In the genomic region with DNA sequence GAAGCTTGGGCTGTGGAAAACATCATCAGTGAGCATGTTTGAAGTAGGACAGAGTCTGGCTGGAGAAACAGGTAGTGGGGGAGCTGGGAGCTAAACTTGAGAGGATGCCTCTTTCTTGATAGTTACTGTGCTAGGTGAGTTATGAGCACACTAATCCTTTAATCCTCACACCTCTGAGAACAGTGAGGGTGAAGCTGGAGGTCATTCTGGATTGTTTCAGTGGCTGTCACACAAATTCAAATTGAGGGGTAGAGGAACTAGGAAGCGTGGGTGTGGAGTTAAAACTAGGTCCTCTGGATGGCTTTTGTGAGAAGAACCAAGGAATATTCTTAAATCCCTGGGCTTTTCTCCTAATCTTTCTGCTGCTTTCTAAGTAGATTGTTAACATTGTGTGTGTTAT, we compare ENCODE assay signal across 21 cellular contexts. TPM values are rescaled to one million over a fixed set of nuclear protein-coding genes. Genes with fewer than 3 reads are reported as not detected.
A peak's percentile ranks its signal among the peaks of the same experiment; 100 is the strongest.
DNase-seq lines count a peak whose midpoint lies in the region; ATAC-seq and TF ChIP-seq lines count a peak whose summit lies in the region.
"Had no signal": no experiment of that assay in that cellular context is flagged by ENCODE, and none has a peak within 500 bp of the region (broad histone marks: within the 10 kb centered on the region; RNA-seq: fewer than 3 reads in every experiment).

No MANE protein-coding gene starts in this region.

- H3K27ac ChIP-seq in heart right ventricle (peak overlapping the region in 9 of 10 donors; percentile 8 to 99 (median 93)), transverse colon (peak overlapping the region; percentile 94 to 99 (median 98))
- H3K27ac ChIP-seq: A549, SJCRH30 had no signal

- no peaks in the 10 kb centered on the region for H3K27me3 Mint-ChIP-seq in activated T-helper 17 cell treated with anti-CD3 and anti-CD28 coated beads, Interleukin-2, amount 50 U/mL, for 72 hours
- peaks cover 12% of the 10 kb centered on the region for H3K27me3 Mint-ChIP-seq in nephron (ENCODE audit: low read depth)
- H3K27me3 Mint-ChIP-seq: T-helper 17 cell had no signal

- H3K4me1 Mint-ChIP-seq in activated T-helper 17 cell treated with anti-CD3 and anti-CD28 coated beads, Interleukin-2, amount 50 U/mL, for 72 hours = peaks cover 28% of the 10 kb centered on the region
- peaks cover 30% of the 10 kb centered on the region for H3K4me1 Mint-ChIP-seq in nephron

- TF ChIP-seq POLR2A in transverse colon (IDR thresholded peaks at IDR 0.05) = no peak

- no peaks in the 10 kb centered on the region for H3K36me3 Mint-ChIP-seq in activated T-helper 17 cell treated with anti-CD3 and anti-CD28 coated beads, Interleukin-2, amount 50 U/mL, for 72 hours (ENCODE audit: low read depth)
- H3K36me3 Mint-ChIP-seq in nephron (ENCODE audit: low read depth) = no peaks in the 10 kb centered on the region

- no peaks in the 10 kb centered on the region for H3K9me3 ChIP-seq in heart right ventricle
- H3K9me3 ChIP-seq in transverse colon = no peaks in the 10 kb centered on the region
- H3K9me3 ChIP-seq: A549, SJCRH30 had no signal

- H3K4me1 ChIP-seq in heart right ventricle = peaks cover 14 to 81% (median 70%) of the 10 kb centered on the region in 9 donors
- H3K4me1 ChIP-seq in transverse colon = peaks cover 38 to 79% (median 59%) of the 10 kb centered on the region in 4 donors
- H3K4me1 ChIP-seq: SJCRH30 had no signal

- H3K9me3 Mint-ChIP-seq in activated T-helper 17 cell treated with anti-CD3 and anti-CD28 coated beads, Interleukin-2, amount 50 U/mL, for 72 hours = no peaks in the 10 kb centered on the region
- no peaks in the 10 kb centered on the region for H3K9me3 Mint-ChIP-seq in nephron
- H3K9me3 Mint-ChIP-seq: immature natural killer cell had no signal

- no peaks in the 10 kb centered on the region for H3K36me3 ChIP-seq in heart right ventricle
- no peaks in the 10 kb centered on the region for H3K36me3 ChIP-seq in transverse colon
- H3K36me3 ChIP-seq: SJCRH30 had no signal

- intact Hi-C loops in heart right ventricle (cut with DNase I) (no loop called here), left cardiac atrium (cut with DNase I) (loop anchor here in 1 of 2 donors (2.0 to 10.0 kb wide), 2 partner anchors 21 to 53 kb away; no protein-coding TSS in a partner anchor), transverse colon (cut with DNase I; ENCODE audit: low total_unique reads) (no loop called here)

- WGBS in heart right ventricle, 2 donors = 61 to 74% methylated on average over 1 of the region's 1 CpG
- WGBS in transverse colon (ENCODE audit: low coverage in 1 of 2), 2 donors = 82% methylated on average over 1 of the region's 1 CpG; no CpG with 5 or more reads in 1 of the 2 donors

- DNase-seq in heart right ventricle (no peak), left cardiac atrium (no peak), transverse colon (no peak), putamen (ENCODE audit: low spot score) (no peak), NCI-H446 treated with DMSO at 0.1 percent for 48 hours (lab: John Stamatoyannopoulos, UW) (no peak)
- DNase-seq: activated CD4-positive, alpha-beta T cell treated with anti-CD3 and anti-CD28 coated beads, Interleukin-2, amount 50 U/mL, for 4 hours; activated T-cell treated with anti-CD3 and anti-CD28 coated beads for 4 hours; effector CD8-positive, alpha-beta T cell; immature natural killer cell; NCI-H2029; occipital lobe; OCI-M1; SJCRH30; stimulated activated CD4-positive, alpha-beta T cell treated with anti-CD3 and anti-CD28 coated beads, Interleukin-1b, Interleukin-23, amount 100 ng/mL, for 48 hours; stimulated activated naive CD4-positive, alpha-beta T cell treated with Interleukin-2 at 50 U/mL for 16 hours; T-helper 17 cell had no signal

- TF ChIP-seq CTCF in heart right ventricle (IDR thresholded peaks at IDR 0.05) (no peak), nephron (IDR thresholded peaks at IDR 0.05; ENCODE audit: unreplicated experiment in 3 of 3) (no peak), transverse colon (IDR thresholded peaks at IDR 0.05) (no peak)

- peak overlapping the region; percentile 3 for H3K27ac Mint-ChIP-seq in activated T-helper 17 cell treated with anti-CD3 and anti-CD28 coated beads, Interleukin-2, amount 50 U/mL, for 72 hours
- no peak overlapping the region for H3K27ac Mint-ChIP-seq in nephron

- peak overlapping the region in 1 of 10 donors; percentile 2 for H3K4me3 ChIP-seq in heart right ventricle
- H3K4me3 ChIP-seq in transverse colon = peak overlapping the region in 1 of 4 donors; percentile 89
- H3K4me3 ChIP-seq: A549, SJCRH30 had no signal

- in situ Hi-C loops in transverse colon (cut with MboI; ENCODE audit: low pct_ligation_motif_present in 1 of 4, low pct_unique_long_range_greater_than_20kb in 1 of 4, low sequenced_read_pairs in 3 of 4) = no loop called here

- no peak for TF ChIP-seq EP300 in transverse colon (IDR thresholded peaks at IDR 0.05; ENCODE audit: low read depth)

- no peaks in the 10 kb centered on the region for H3K27me3 ChIP-seq in heart right ventricle
- H3K27me3 ChIP-seq in transverse colon = no peaks in the 10 kb centered on the region
- H3K27me3 ChIP-seq: SJCRH30 had no signal

- no peak for ATAC-seq in heart right ventricle
- no peak for ATAC-seq in left cardiac atrium
- no peak for ATAC-seq in activated T-helper 17 cell treated with anti-CD3 and anti-CD28 coated beads, Interleukin-2, amount 50 U/mL, for 72 hours (replicated peaks)
- ATAC-seq in HG03196 (IDR thresholded peaks at IDR 0.05; ENCODE audit: unreplicated experiment) = no peak
- ATAC-seq: A549, HCT116, T-helper 17 cell had no signal

- H3K4me3 Mint-ChIP-seq in activated T-helper 17 cell treated with anti-CD3 and anti-CD28 coated beads, Interleukin-2, amount 50 U/mL, for 72 hours = no peak overlapping the region
- peak overlapping the region; percentile 4 to 92 (median 84) for H3K4me3 Mint-ChIP-seq in nephron
- H3K4me3 Mint-ChIP-seq: T-helper 17 cell had no signal

RNA-seq across cellular contexts. Expression of a gene that starts 3.3 kb away (rescaled TPM):
- total RNA-seq in heart right ventricle = 100 to 1,000 TPM; 107 to 234 (median 160) TPM
- 100 to 1,000 TPM in 1 of 2 donors, 10 to 100 TPM in 1; 31.0 to 101 TPM for polyA plus RNA-seq in heart right ventricle
- 100 to 1,000 TPM in 1 of 2 donors, 10 to 100 TPM in 1; 86.3 to 131 TPM for total RNA-seq in left cardiac atrium
- 10 to 100 TPM; 18.7 to 45.3 TPM for total RNA-seq in activated T-helper 17 cell treated with anti-CD3 and anti-CD28 coated beads, Interleukin-2, amount 50 U/mL, for 72 hours
- 100 to 1,000 TPM; 137 to 193 (median 171) TPM for total RNA-seq in transverse colon
